In genomic region chrX:107025538-107025937, GRCh38 we compare ENCODE assay signal across 2 cellular contexts.
TF ChIP-seq lines count a peak whose summit lies in the region.

No MANE protein-coding gene starts in this region.

TF ChIP-seq in IMR-90, 13 proteins besides CTCF, POLR2A, EP300 and RAD21 (continued from another document):
- TF ChIP-seq ELK1 (IDR thresholded peaks at IDR 0.05; ENCODE audit: borderline replicate concordance, low read depth, low read length) (no peak), USF2 (IDR thresholded peaks at IDR 0.05; ENCODE audit: low read depth, low read length) (no peak), SMC3 (IDR thresholded peaks at IDR 0.05; ENCODE audit: low read depth, low read length) (peak; percentile 38; the same call in 1 of the 2 replicates), BHLHE40 (IDR thresholded peaks at IDR 0.05; ENCODE audit: low read depth, low read length) (no peak)

TF ChIP-seq in SK-N-SH treated with all-trans-retinoic acid at 6 μM for 48 hours, 23 proteins besides CTCF, POLR2A, EP300 and RAD21 (continued from another document):
- TF ChIP-seq RARB (CRISPR knock-in tag; IDR thresholded peaks at IDR 0.05) (no peak), CSRNP3 (CRISPR knock-in tag; IDR thresholded peaks at IDR 0.05) (no peak), GLIS3 (CRISPR knock-in tag; IDR thresholded peaks at IDR 0.05) (no peak), OSR1 (CRISPR knock-in tag; IDR thresholded peaks at IDR 0.05) (no peak), ESRRG (CRISPR knock-in tag; IDR thresholded peaks at IDR 0.05) (no peak), ZFP30 (CRISPR knock-in tag; IDR thresholded peaks at IDR 0.05) (no peak), ZNF565 (CRISPR knock-in tag; conservative IDR thresholded peaks at IDR 0.05; ENCODE audit: low read depth) (no peak)
